Comparison of ENCODE assay signal across 29 cellular contexts in the genomic region with DNA sequence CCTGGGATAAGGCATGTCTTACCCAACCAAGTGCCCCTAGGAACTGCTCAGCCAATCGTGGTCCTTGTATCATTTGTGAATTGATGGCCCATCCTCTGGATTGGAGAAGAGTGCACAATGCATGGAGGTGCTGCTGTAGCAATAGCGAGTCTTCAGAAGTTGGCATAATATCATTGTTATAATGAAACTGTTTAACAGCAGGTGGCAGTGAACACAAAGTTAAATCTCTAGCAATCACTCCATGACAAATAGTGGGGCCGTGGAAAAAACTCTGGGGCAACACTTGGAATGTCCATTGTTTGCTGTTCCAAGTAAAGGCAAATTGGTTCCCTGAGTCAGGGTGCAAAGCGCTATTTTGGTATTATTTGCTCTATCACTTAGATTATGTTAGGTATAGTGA. TPM values are rescaled to one million over a fixed set of nuclear protein-coding genes. Genes with fewer than 3 reads are reported as not detected.
"Had no signal": no experiment of that assay in that cellular context is flagged by ENCODE, and none has a peak within 500 bp of the region (broad histone marks: within the 10 kb centered on the region; RNA-seq: fewer than 3 reads in every experiment).

No MANE protein-coding gene starts in this region.

- DNase-seq: activated CD4-positive, alpha-beta T cell treated with anti-CD3 and anti-CD28 coated beads for 48 hours; activated CD4-positive, CD25-positive, alpha-beta regulatory T cell; activated CD8-positive, alpha-beta memory T cell treated with anti-CD3 and anti-CD28 coated beads, Interleukin-2, amount 50 U/mL, for 4 hours; activated CD8-positive, alpha-beta T cell treated with anti-CD3 and anti-CD28 coated beads, Interleukin-2, amount 10 ng/mL, durations not matched to agents 7 days and 5 days; activated effector memory CD4-positive, alpha-beta T cell treated with anti-CD3 and anti-CD28 coated beads, Interleukin-2, amount 50 U/mL, for 16 hours; activated naive CD4-positive, alpha-beta T cell treated with anti-CD3 and anti-CD28 coated beads, Interleukin-2, amount 50 U/mL, for 16 hours; activated T-cell treated with anti-CD3 and anti-CD28 coated beads, Interleukin-2, amount 50 U/mL, for 72 hours; aorta; heart right ventricle; kidney glomerular epithelial cell; mesenchymal stem cell; naive B cell; right lobe of liver; small intestine; stimulated activated CD4-positive, alpha-beta T cell treated with anti-CD3 and anti-CD28 coated beads, Interleukin-15, amount 100 ng/mL, for 24 hours; stimulated activated CD4-positive, alpha-beta T cell treated with anti-CD3 and anti-CD28 coated beads, Interleukin-2, amount 100 ng/mL, for 48 hours; T-helper 9 cell; trophoblast cell had no signal

- H3K4me3 Mint-ChIP-seq: activated CD8-positive, alpha-beta T cell treated with anti-CD3 and anti-CD28 coated beads, Interleukin-2, amount 10 ng/mL, durations not matched to agents 7 days and 5 days; activated T-cell treated with anti-CD3 and anti-CD28 coated beads, Interleukin-2, amount 50 U/mL, for 72 hours; central memory CD8-positive, alpha-beta T cell; stimulated activated naive CD8-positive, alpha-beta T cell treated with anti-CD3 and anti-CD28 coated beads, Interleukin-15, Interleukin-2, amounts not matched to agents 100 ng/mL and 50 ng/mL, for 24 hours had no signal

- H3K27me3 Mint-ChIP-seq: central memory CD8-positive, alpha-beta T cell; stimulated activated naive CD8-positive, alpha-beta T cell treated with anti-CD3 and anti-CD28 coated beads, Interleukin-15, Interleukin-2, amounts not matched to agents 100 ng/mL and 50 ng/mL, for 24 hours had no signal

- H3K4me3 ChIP-seq: coronary artery, esophagus muscularis mucosa, gastroesophageal sphincter, heart right ventricle, mucosa of descending colon, right lobe of liver, vagina had no signal

- H3K36me3 Mint-ChIP-seq: naive B cell had no signal

- H3K36me3 ChIP-seq: esophagus muscularis mucosa, gastroesophageal sphincter, heart right ventricle, right lobe of liver, vagina had no signal

- H3K27ac ChIP-seq: coronary artery, esophagus muscularis mucosa, gastroesophageal sphincter, heart right ventricle, right lobe of liver, vagina had no signal

- H3K9me3 Mint-ChIP-seq: stimulated activated naive CD8-positive, alpha-beta T cell treated with anti-CD3 and anti-CD28 coated beads, Interleukin-15, Interleukin-2, amounts not matched to agents 100 ng/mL and 50 ng/mL, for 24 hours had no signal

- H3K4me1 Mint-ChIP-seq: central memory CD8-positive, alpha-beta T cell had no signal

- H3K27me3 ChIP-seq: esophagus muscularis mucosa, gastroesophageal sphincter, heart right ventricle, right lobe of liver, vagina had no signal

- H3K9me3 ChIP-seq: esophagus muscularis mucosa, gastroesophageal sphincter, mucosa of descending colon, right lobe of liver, vagina had no signal

- H3K27ac Mint-ChIP-seq: activated CD8-positive, alpha-beta T cell treated with anti-CD3 and anti-CD28 coated beads, Interleukin-2, amount 10 ng/mL, durations not matched to agents 7 days and 5 days; activated T-cell treated with anti-CD3 and anti-CD28 coated beads, Interleukin-2, amount 50 U/mL, for 72 hours; naive B cell; stimulated activated naive CD8-positive, alpha-beta T cell treated with anti-CD3 and anti-CD28 coated beads, Interleukin-15, Interleukin-2, amounts not matched to agents 100 ng/mL and 50 ng/mL, for 24 hours had no signal

- H3K4me1 ChIP-seq: esophagus muscularis mucosa, gastroesophageal sphincter, heart right ventricle, right lobe of liver, vagina had no signal

RNA-seq across cellular contexts. Expression of gene REG1A, which starts 11.4 kb away (rescaled TPM):
- total RNA-seq: activated CD8-positive, alpha-beta T cell treated with anti-CD3 and anti-CD28 coated beads, Interleukin-2, amount 10 ng/mL, durations not matched to agents 7 days and 5 days; activated T-cell treated with anti-CD3 and anti-CD28 coated beads, Interleukin-2, amount 50 U/mL, for 72 hours; gastroesophageal sphincter; osteocyte; pulmonary artery endothelial cell; temporal lobe; vagina had no signal

RNA-seq across cellular contexts. Expression of gene REG3A, which starts 27.9 kb away (rescaled TPM):
- total RNA-seq: activated CD8-positive, alpha-beta T cell treated with anti-CD3 and anti-CD28 coated beads, Interleukin-2, amount 10 ng/mL, durations not matched to agents 7 days and 5 days; activated T-cell treated with anti-CD3 and anti-CD28 coated beads, Interleukin-2, amount 50 U/mL, for 72 hours; esophagus muscularis mucosa; gastroesophageal sphincter; heart right ventricle; lower leg skin; mucosa of descending colon; osteocyte; pulmonary artery endothelial cell; temporal lobe; vagina had no signal
- polyA plus RNA-seq: heart right ventricle had no signal

RNA-seq across cellular contexts. Expression of gene REG1B, which starts 43.9 kb away (rescaled TPM):
- total RNA-seq: activated CD8-positive, alpha-beta T cell treated with anti-CD3 and anti-CD28 coated beads, Interleukin-2, amount 10 ng/mL, durations not matched to agents 7 days and 5 days; activated T-cell treated with anti-CD3 and anti-CD28 coated beads, Interleukin-2, amount 50 U/mL, for 72 hours; esophagus muscularis mucosa; gastroesophageal sphincter; lower leg skin; osteocyte; pulmonary artery endothelial cell; right lobe of liver; temporal lobe; vagina had no signal
